ENCODE assay signal across 8 cellular contexts in the genomic region with DNA sequence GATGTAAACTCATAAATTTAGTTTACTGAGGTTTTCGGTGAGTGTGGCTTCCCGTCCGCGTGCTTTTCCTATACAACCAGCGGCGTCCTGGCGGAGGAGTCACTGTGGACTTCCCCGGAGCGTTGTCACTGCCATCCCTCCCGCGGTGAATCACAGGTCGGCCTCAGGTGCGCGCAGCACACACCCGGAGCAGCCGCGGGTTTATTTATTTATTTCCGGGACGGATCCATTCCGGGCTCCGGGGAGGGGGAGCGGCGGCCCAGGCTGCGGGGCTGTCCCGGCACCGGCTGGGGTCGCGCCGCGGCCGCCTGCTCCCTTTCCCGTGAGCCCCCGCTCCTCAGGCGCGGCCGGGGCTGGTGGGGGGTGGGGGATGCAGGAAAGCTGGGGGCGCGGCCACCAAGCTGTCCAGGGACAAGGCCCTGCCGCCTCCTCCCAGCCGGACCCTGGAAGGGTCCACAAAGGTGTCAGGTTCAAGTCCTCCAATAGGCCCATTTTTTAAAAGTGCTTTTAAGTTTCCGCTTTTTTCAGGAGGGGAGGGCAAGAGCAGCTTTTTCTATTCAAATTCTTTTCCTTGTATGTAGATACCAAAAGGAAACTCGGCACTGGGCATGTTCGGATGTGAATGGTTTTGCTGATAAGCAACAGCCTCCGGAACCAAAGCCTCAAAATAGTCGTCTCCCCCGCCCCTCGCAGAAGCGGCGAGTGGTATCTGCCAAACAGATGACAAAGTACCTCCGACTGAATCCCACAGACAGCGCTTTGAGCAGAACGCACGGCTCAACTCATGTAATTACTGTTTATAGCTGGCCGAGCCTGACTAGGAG.
DNase-seq lines count a peak whose midpoint lies in the region; ATAC-seq and TF ChIP-seq lines count a peak whose summit lies in the region.

No MANE protein-coding gene starts in this region.

- peaks cover 11% of the 10 kb centered on the region for H3K36me3 Mint-ChIP-seq in activated naive CD4-positive, alpha-beta T cell treated with anti-CD3 and anti-CD28 coated beads for 36 hours (ENCODE audit: low read depth)

- no peaks in the 10 kb centered on the region for H3K9me3 ChIP-seq in BLaER1 treated with 17β-estradiol and CSF1 and Interleukin-3, amounts not matched to agents 10 nM and 100 nM (replicated peaks in 1 of 11)
- H3K9me3 ChIP-seq in Loucy (ENCODE audit: insufficient read depth, low read depth, low read length) (no peaks in the 10 kb centered on the region), gastroesophageal sphincter (no peaks in the 10 kb centered on the region), neuron (ENCODE audit: low read length) (no peaks in the 10 kb centered on the region)

- 0 to 3% methylated on average over 7 to 10 of the region's 54 CpGs for WGBS in gastroesophageal sphincter (ENCODE audit: low coverage in 1 of 2), 2 donors

- no peak for TF ChIP-seq EP300 in gastroesophageal sphincter (IDR thresholded peaks at IDR 0.05)

- H3K27ac Mint-ChIP-seq in activated naive CD4-positive, alpha-beta T cell treated with anti-CD3 and anti-CD28 coated beads for 36 hours = peak overlapping the region; percentile 97
- peak overlapping the region; percentile 89 to 98 for H3K27ac Mint-ChIP-seq in stimulated activated naive CD8-positive, alpha-beta T cell treated with anti-CD3 and anti-CD28 coated beads, Interleukin-15, amount 100 ng/mL, for 72 hours

- no peaks in the 10 kb centered on the region for H3K27me3 Mint-ChIP-seq in activated naive CD4-positive, alpha-beta T cell treated with anti-CD3 and anti-CD28 coated beads for 36 hours (ENCODE audit: low read depth)
- H3K27me3 Mint-ChIP-seq in stimulated activated naive CD8-positive, alpha-beta T cell treated with anti-CD3 and anti-CD28 coated beads, Interleukin-15, amount 100 ng/mL, for 72 hours = no peaks in the 10 kb centered on the region

- H3K4me1 Mint-ChIP-seq in activated naive CD4-positive, alpha-beta T cell treated with anti-CD3 and anti-CD28 coated beads for 36 hours (ENCODE audit: low read depth) = peaks cover 58% of the 10 kb centered on the region
- peaks cover 70% of the 10 kb centered on the region for H3K4me1 Mint-ChIP-seq in stimulated activated naive CD8-positive, alpha-beta T cell treated with anti-CD3 and anti-CD28 coated beads, Interleukin-15, amount 100 ng/mL, for 72 hours

- ATAC-seq in GM21528 (IDR thresholded peaks at IDR 0.05; ENCODE audit: low FRiP score, unreplicated experiment) (peak; percentile 78), gastroesophageal sphincter (peak; percentile 86)
- peak; percentile 91 for ATAC-seq in stimulated activated naive CD8-positive, alpha-beta T cell treated with anti-CD3 and anti-CD28 coated beads, Interleukin-15, amount 100 ng/mL, for 72 hours

- intact Hi-C loops in activated naive CD4-positive, alpha-beta T cell treated with anti-CD3 and anti-CD28 coated beads for 36 hours (cut with micrococcal nuclease) = loop anchor here (1.0 to 10.0 kb wide), 13 partner anchors 8 to 1431 kb away; partner anchors contain the start of gene SREK1

- CTCF ChIA-PET in activated naive CD4-positive, alpha-beta T cell treated with anti-CD3 and anti-CD28 coated beads for 36 hours (lab: Charles Lee) = interaction anchor here (0.6 to 1.1 kb wide), 3 partner anchors 16 to 97 kb away, joined by 3 to 5 read pairs (median 4); no protein-coding TSS in a partner anchor

- H3K9ac ChIP-seq in BLaER1 treated with 17β-estradiol and CSF1 and Interleukin-3, amounts not matched to agents 10 nM and 100 nM = peak overlapping the region; percentile 74 to 83 (median 80)
- peak overlapping the region; percentile 97 for H3K9ac ChIP-seq in Loucy (ENCODE audit: low read depth, low read length, poor library complexity, severe bottlenecking)

- H4K20me1 ChIP-seq in BLaER1 treated with 17β-estradiol and CSF1 and Interleukin-3, amounts not matched to agents 10 nM and 100 nM = no peaks in the 10 kb centered on the region
- H4K20me1 ChIP-seq in Loucy (ENCODE audit: insufficient read depth, low read length, poor library complexity, severe bottlenecking) = peaks cover 4% of the 10 kb centered on the region

- H3K4me3 Mint-ChIP-seq in activated naive CD4-positive, alpha-beta T cell treated with anti-CD3 and anti-CD28 coated beads for 36 hours = peak overlapping the region; percentile 94
- H3K4me3 Mint-ChIP-seq in stimulated activated naive CD8-positive, alpha-beta T cell treated with anti-CD3 and anti-CD28 coated beads, Interleukin-15, amount 100 ng/mL, for 72 hours = peak overlapping the region; percentile 94 to 98

- H3F3A ChIP-seq in Loucy (ENCODE audit: low read depth) = no peaks in the 10 kb centered on the region; the same call in 1 of the 2 replicates

- H3K9me3 Mint-ChIP-seq in activated naive CD4-positive, alpha-beta T cell treated with anti-CD3 and anti-CD28 coated beads for 36 hours = no peaks in the 10 kb centered on the region
- no peaks in the 10 kb centered on the region for H3K9me3 Mint-ChIP-seq in stimulated activated naive CD8-positive, alpha-beta T cell treated with anti-CD3 and anti-CD28 coated beads, Interleukin-15, amount 100 ng/mL, for 72 hours

- TF ChIP-seq CTCF in Loucy (conservative IDR thresholded peaks at IDR 0.05; ENCODE audit: low read length) (no peak), gastroesophageal sphincter (IDR thresholded peaks at IDR 0.05) (peak in 1 of 4 experiments; percentile 22)

- no peaks in the 10 kb centered on the region for H3K9me2 ChIP-seq in Loucy (replicated peaks; ENCODE audit: low read depth, low read length)

- H3K4me2 ChIP-seq in BLaER1 treated with 17β-estradiol and CSF1 and Interleukin-3, amounts not matched to agents 10 nM and 100 nM = peak overlapping the region; percentile 88 to 98 (median 94)
- peak overlapping the region; percentile 95 for H3K4me2 ChIP-seq in Loucy (ENCODE audit: low read depth, low read length, poor library complexity, severe bottlenecking)

- H3K4me3 ChIP-seq in BLaER1 treated with 17β-estradiol and CSF1 and Interleukin-3, amounts not matched to agents 10 nM and 100 nM = peak overlapping the region; percentile 48 to 75 (median 64)
- peak overlapping the region; percentile 88 for H3K4me3 ChIP-seq in Loucy (ENCODE audit: low read length, poor library complexity, severe bottlenecking)
- H3K4me3 ChIP-seq in gastroesophageal sphincter = peak overlapping the region; percentile 55 to 71
- peak overlapping the region; percentile 76 for H3K4me3 ChIP-seq in neuron (ENCODE audit: low read length)

- peak; percentile 70 for DNase-seq in SK-MEL-5 (ENCODE audit: low read depth, low spot score)
- DNase-seq in activated naive CD4-positive, alpha-beta T cell treated with anti-CD3 and anti-CD28 coated beads for 36 hours = peak; percentile 96
- DNase-seq in stimulated activated naive CD8-positive, alpha-beta T cell treated with anti-CD3 and anti-CD28 coated beads, Interleukin-15, amount 100 ng/mL, for 72 hours = peak; percentile 86 to 93

- in situ Hi-C loops in SK-MEL-5 (cut with HindIII; ENCODE audit: low pct_unique_long_range_greater_than_20kb, low sequenced_read_pairs) = no loop called here

- H3K27ac ChIP-seq in BLaER1 treated with 17β-estradiol and CSF1 and Interleukin-3, amounts not matched to agents 10 nM and 100 nM = peak overlapping the region; percentile 45 to 83 (median 73); a peak in 21 of 22 replicates
- H3K27ac ChIP-seq in gastroesophageal sphincter = peak overlapping the region; percentile 79 to 94 (median 90)

- H3K36me3 ChIP-seq in BLaER1 treated with 17β-estradiol and CSF1 and Interleukin-3, amounts not matched to agents 10 nM and 100 nM = no peaks in the 10 kb centered on the region
- H3K36me3 ChIP-seq in Loucy (ENCODE audit: insufficient read depth, low read length) (no peaks in the 10 kb centered on the region), gastroesophageal sphincter (no peaks in the 10 kb centered on the region), neuron (ENCODE audit: insufficient read depth, low read length) (no peaks in the 10 kb centered on the region)

- peaks cover 17 to 45% (median 40%) of the 10 kb centered on the region in 10 experiments for H3K4me1 ChIP-seq in BLaER1 treated with 17β-estradiol and CSF1 and Interleukin-3, amounts not matched to agents 10 nM and 100 nM
- H3K4me1 ChIP-seq in Loucy (ENCODE audit: insufficient read depth, low read length, poor library complexity, severe bottlenecking) (peaks cover 58% of the 10 kb centered on the region), gastroesophageal sphincter (peaks cover 8 to 53% (median 11%) of the 10 kb centered on the region in 3 donors), neuron (ENCODE audit: insufficient read depth, low read length) (peaks cover 35% of the 10 kb centered on the region)

- peak; percentile 33 to 48 for TF ChIP-seq POLR2A in gastroesophageal sphincter (IDR thresholded peaks at IDR 0.05)

- no peaks in the 10 kb centered on the region for H3K27me3 ChIP-seq in BLaER1 treated with 17β-estradiol and CSF1 and Interleukin-3, amounts not matched to agents 10 nM and 100 nM
- H3K27me3 ChIP-seq in Loucy (ENCODE audit: insufficient read depth, low read length, poor library complexity, severe bottlenecking) (no peaks in the 10 kb centered on the region), gastroesophageal sphincter (no peaks in the 10 kb centered on the region), neuron (ENCODE audit: insufficient read depth, low read length) (no peaks in the 10 kb centered on the region)

- H2AFZ ChIP-seq in Loucy (ENCODE audit: low read length) (peak overlapping the region; percentile 86), neuron (ENCODE audit: low read depth, low read length) (peak overlapping the region; percentile 91)

- peaks cover 44% of the 10 kb centered on the region for H3K79me2 ChIP-seq in Loucy (ENCODE audit: insufficient read depth, low read length)

Comparison
In these comparisons a context has a peak if more than half of its experiments do, and no peak if none do; other contexts are left out.
1. Peak in every context shown above with its lines: DNase-seq, ATAC-seq, H3K4me3 ChIP-seq and H3K27ac ChIP-seq.